ENCODE assay signal across 9 cellular contexts in the genomic region with DNA sequence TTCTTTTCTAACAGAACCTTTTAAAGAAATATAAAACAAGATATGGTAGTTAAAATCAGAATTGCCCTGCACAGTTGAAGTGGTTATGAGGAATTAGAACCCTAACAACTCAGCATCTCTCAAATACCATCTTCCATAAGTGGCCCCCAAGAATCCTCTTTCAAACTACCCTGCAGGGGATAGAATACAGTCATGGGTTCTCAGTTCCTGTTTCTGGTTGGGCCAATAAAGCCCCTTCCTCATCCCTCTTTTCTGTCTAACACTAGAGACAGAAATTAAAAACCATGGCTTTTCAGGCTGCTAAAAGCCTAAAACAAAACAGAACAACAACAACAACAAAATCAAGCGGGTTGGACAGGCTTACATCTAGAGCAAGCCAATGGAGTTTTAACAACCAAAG. TPM values are rescaled to one million over a fixed set of nuclear protein-coding genes. Genes with fewer than 3 reads are reported as not detected.
DNase-seq lines count a peak whose midpoint lies in the region; ATAC-seq and TF ChIP-seq lines count a peak whose summit lies in the region.
"Had no signal": no experiment of that assay in that cellular context is flagged by ENCODE, and none has a peak within 500 bp of the region (broad histone marks: within the 10 kb centered on the region; RNA-seq: fewer than 3 reads in every experiment).

No MANE protein-coding gene starts in this region.

- H3K9me3 ChIP-seq in liver (ENCODE audit: control insufficient read depth in 4 of 4, low read length in 3 of 4) (no peaks in the 10 kb centered on the region), right lobe of liver (no peaks in the 10 kb centered on the region), right cardiac atrium (ENCODE audit: control insufficient read depth, low read length) (no peaks in the 10 kb centered on the region), suprapubic skin (no peaks in the 10 kb centered on the region)
- H3K9me3 ChIP-seq: neutrophil had no signal

- 97% methylated on average over 1 of the region's 1 CpG for WGBS in liver
- WGBS in right lobe of liver (ENCODE audit: insufficient coverage, low coverage, low lambda C conversion rate, missing lambda C conversion rate) = 88% methylated on average over 1 of the region's 1 CpG
- 90% methylated on average over 1 of the region's 1 CpG for whole genome bisulfite sequencing in right cardiac atrium
- WGBS in suprapubic skin = 83% methylated on average over 1 of the region's 1 CpG

- no peak for DNase-seq in right lobe of liver
- DNase-seq in right cardiac atrium = no peak
- DNase-seq in activated CD4-positive, alpha-beta T cell treated with anti-CD3 and anti-CD28 coated beads, Interleukin-2, amount 50 U/mL, for 1 hour = no peak
- no peak for DNase-seq in D341Med (ENCODE audit: low spot score)
- no peak for DNase-seq in suprapubic skin (ENCODE audit: low spot score in 2 of 2)

- TF ChIP-seq EP300 in suprapubic skin (IDR thresholded peaks at IDR 0.05) = no peak

- ATAC-seq in right lobe of liver = no peak
- peak; percentile 19 for ATAC-seq in HG03460 (IDR thresholded peaks at IDR 0.05; ENCODE audit: unreplicated experiment)
- no peak for ATAC-seq in right cardiac atrium
- no peak for ATAC-seq in HG02588 (IDR thresholded peaks at IDR 0.05; ENCODE audit: unreplicated experiment)

- H3K27me3 ChIP-seq in liver (ENCODE audit: control insufficient read depth in 4 of 4, insufficient read depth in 4 of 4, low read length in 3 of 4) (no peaks in the 10 kb centered on the region), right lobe of liver (no peaks in the 10 kb centered on the region), right cardiac atrium (ENCODE audit: control insufficient read depth, insufficient read depth) (no peaks in the 10 kb centered on the region), suprapubic skin (no peaks in the 10 kb centered on the region)

- H3K4me1 ChIP-seq in liver (ENCODE audit: control insufficient read depth in 4 of 4, insufficient read depth in 4 of 4, low read length in 3 of 4) (no peaks in the 10 kb centered on the region), right lobe of liver (no peaks in the 10 kb centered on the region), right cardiac atrium (ENCODE audit: control insufficient read depth, insufficient read depth, low read length) (peaks cover 4% of the 10 kb centered on the region), suprapubic skin (peaks cover 22% of the 10 kb centered on the region)

- TF ChIP-seq CTCF in liver (IDR thresholded peaks at IDR 0.05; ENCODE audit: low read depth, low read length, missing input control) (no peak), right lobe of liver (IDR thresholded peaks at IDR 0.05) (no peak), suprapubic skin (IDR thresholded peaks at IDR 0.05) (no peak)

- intact Hi-C loops in right lobe of liver (cut with DNase I) (no loop called here), right cardiac atrium (cut with DNase I) (no loop called here)

- H3K27ac ChIP-seq in liver (ENCODE audit: low read depth in 1 of 2, low read length in 2 of 2) (peak overlapping the region; percentile 30 to 37), right lobe of liver (peak overlapping the region in 1 of 3 donors; percentile 31), right cardiac atrium (ENCODE audit: low read length) (peak overlapping the region; percentile 81), suprapubic skin (no peak overlapping the region)
- H3K27ac ChIP-seq: neutrophil had no signal

- no peak for TF ChIP-seq POLR2A in right lobe of liver (IDR thresholded peaks at IDR 0.05)
- TF ChIP-seq POLR2A in suprapubic skin (IDR thresholded peaks at IDR 0.05) = no peak

- no peak for TF ChIP-seq RAD21 in liver (IDR thresholded peaks at IDR 0.05)

- H3K36me3 ChIP-seq in liver (ENCODE audit: control insufficient read depth in 4 of 4, insufficient read depth in 3 of 4, low read depth in 1 of 4, low read length in 3 of 4) (no peaks in the 10 kb centered on the region), right lobe of liver (no peaks in the 10 kb centered on the region), suprapubic skin (no peaks in the 10 kb centered on the region)
- H3K36me3 ChIP-seq: neutrophil had no signal

- H3K4me3 ChIP-seq in liver (ENCODE audit: low read depth in 1 of 3, low read length in 3 of 3) (no peak overlapping the region), right lobe of liver (no peak overlapping the region), right cardiac atrium (ENCODE audit: low read length) (no peak overlapping the region), suprapubic skin (no peak overlapping the region)

- no peak overlapping the region for H3K9ac ChIP-seq in liver (ENCODE audit: low read depth in 1 of 2, low read length in 2 of 2)

TF ChIP-seq in liver, 16 proteins besides CTCF, POLR2A, EP300 and RAD21:
- TF ChIP-seq, protein P1, sequence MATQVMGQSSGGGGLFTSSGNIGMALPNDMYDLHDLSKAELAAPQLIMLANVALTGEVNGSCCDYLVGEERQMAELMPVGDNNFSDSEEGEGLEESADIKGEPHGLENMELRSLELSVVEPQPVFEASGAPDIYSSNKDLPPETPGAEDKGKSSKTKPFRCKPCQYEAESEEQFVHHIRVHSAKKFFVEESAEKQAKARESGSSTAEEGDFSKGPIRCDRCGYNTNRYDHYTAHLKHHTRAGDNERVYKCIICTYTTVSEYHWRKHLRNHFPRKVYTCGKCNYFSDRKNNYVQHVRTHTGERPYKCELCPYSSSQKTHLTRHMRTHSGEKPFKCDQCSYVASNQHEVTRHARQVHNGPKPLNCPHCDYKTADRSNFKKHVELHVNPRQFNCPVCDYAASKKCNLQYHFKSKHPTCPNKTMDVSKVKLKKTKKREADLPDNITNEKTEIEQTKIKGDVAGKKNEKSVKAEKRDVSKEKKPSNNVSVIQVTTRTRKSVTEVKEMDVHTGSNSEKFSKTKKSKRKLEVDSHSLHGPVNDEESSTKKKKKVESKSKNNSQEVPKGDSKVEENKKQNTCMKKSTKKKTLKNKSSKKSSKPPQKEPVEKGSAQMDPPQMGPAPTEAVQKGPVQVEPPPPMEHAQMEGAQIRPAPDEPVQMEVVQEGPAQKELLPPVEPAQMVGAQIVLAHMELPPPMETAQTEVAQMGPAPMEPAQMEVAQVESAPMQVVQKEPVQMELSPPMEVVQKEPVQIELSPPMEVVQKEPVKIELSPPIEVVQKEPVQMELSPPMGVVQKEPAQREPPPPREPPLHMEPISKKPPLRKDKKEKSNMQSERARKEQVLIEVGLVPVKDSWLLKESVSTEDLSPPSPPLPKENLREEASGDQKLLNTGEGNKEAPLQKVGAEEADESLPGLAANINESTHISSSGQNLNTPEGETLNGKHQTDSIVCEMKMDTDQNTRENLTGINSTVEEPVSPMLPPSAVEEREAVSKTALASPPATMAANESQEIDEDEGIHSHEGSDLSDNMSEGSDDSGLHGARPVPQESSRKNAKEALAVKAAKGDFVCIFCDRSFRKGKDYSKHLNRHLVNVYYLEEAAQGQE (IDR thresholded peaks at IDR 0.05) = no peak
- TF ChIP-seq HNF4A (conservative IDR thresholded peaks at IDR 0.05) (no peak), RXRA (IDR thresholded peaks at IDR 0.05) (no peak), GABPA (IDR thresholded peaks at IDR 0.05 in 1 of 2, conservative IDR thresholded peaks at IDR 0.05 in 1 of 2) (no peak), YY1 (IDR thresholded peaks at IDR 0.05) (no peak), EGR1 (IDR thresholded peaks at IDR 0.05; ENCODE audit: low read depth in 2 of 2) (no peak), TAF1 (conservative IDR thresholded peaks at IDR 0.05) (no peak), FOXA2 (IDR thresholded peaks at IDR 0.05) (no peak)
- TF ChIP-seq, protein P2, sequence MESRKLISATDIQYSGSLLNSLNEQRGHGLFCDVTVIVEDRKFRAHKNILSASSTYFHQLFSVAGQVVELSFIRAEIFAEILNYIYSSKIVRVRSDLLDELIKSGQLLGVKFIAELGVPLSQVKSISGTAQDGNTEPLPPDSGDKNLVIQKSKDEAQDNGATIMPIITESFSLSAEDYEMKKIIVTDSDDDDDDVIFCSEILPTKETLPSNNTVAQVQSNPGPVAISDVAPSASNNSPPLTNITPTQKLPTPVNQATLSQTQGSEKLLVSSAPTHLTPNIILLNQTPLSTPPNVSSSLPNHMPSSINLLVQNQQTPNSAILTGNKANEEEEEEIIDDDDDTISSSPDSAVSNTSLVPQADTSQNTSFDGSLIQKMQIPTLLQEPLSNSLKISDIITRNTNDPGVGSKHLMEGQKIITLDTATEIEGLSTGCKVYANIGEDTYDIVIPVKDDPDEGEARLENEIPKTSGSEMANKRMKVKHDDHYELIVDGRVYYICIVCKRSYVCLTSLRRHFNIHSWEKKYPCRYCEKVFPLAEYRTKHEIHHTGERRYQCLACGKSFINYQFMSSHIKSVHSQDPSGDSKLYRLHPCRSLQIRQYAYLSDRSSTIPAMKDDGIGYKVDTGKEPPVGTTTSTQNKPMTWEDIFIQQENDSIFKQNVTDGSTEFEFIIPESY (IDR thresholded peaks at IDR 0.05) = no peak

RNA-seq across cellular contexts. Expression of a gene that starts 6.7 kb away (rescaled TPM):
- 1 to 10 TPM in 1 of 2 donors, under 1 TPM in 1; 0.84 to 1.8 TPM for total RNA-seq in liver
- under 1 TPM; 0.39 to 0.46 TPM for polyA plus RNA-seq in liver
- under 1 TPM; 0.26 to 0.74 (median 0.51) TPM for total RNA-seq in right lobe of liver
- 1 to 10 TPM; 2.8 to 4.1 (median 3.7) TPM for total RNA-seq in right cardiac atrium
- polyA plus RNA-seq in right cardiac atrium = 1.6 TPM
- 1 to 10 TPM in 3 of 4 donors, under 1 TPM in 1; 0.95 to 2.6 (median 1.5) TPM for total RNA-seq in suprapubic skin
